15 cellular contexts compared by ENCODE assay signal in the genomic region with DNA sequence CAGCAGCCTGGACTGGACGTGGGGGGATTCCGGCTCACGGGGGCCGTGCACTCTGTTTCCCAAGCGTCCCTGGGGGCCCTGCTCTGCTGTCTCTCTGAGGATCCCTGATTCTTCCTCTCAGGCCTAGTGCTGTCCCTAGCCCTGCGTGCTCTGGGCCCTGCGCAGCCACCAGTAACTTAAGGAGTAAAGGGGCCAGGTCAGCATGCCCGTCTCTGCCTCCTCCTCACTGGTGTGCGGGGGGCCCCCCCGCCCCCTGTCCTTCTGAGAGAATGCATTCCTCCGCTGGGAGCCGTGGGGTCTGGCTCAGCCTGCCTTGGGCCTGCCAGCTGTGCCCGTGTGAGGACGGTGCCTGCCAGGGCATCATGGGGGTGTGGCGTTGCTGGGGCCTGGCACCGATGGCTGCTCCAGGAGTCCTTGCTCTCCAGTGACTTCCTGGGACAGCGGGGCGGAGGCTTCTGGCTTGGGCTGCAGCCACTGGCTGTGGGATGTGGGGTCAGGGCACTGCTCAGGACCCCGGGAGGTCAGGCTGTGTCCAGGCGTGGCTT.
DNase-seq lines count a peak whose midpoint lies in the region; ATAC-seq, FAIRE-seq and TF ChIP-seq lines count a peak whose summit lies in the region.
"Had no signal": no experiment of that assay in that cellular context is flagged by ENCODE, and none has a peak within 500 bp of the region (broad histone marks: within the 10 kb centered on the region; RNA-seq: fewer than 3 reads in every experiment).

No MANE protein-coding gene starts in this region.

- H3K4me2 ChIP-seq in OCI-LY3 (ENCODE audit: low read length), result peak overlapping the region; percentile 73; the same call in 1 of the 2 replicates

- H4K20me1 ChIP-seq in OCI-LY3 (ENCODE audit: insufficient read depth, low read length), result no peaks in the 10 kb centered on the region; the same call in 1 of the 2 replicates

- TF ChIP-seq CTCF in OCI-LY3 (IDR thresholded peaks at IDR 0.05; ENCODE audit: low read depth, low read length) (no peak), sigmoid colon (IDR thresholded peaks at IDR 0.05) (no peak)

- H3K9ac ChIP-seq in OCI-LY3 (ENCODE audit: low read length), result no peak overlapping the region

- no peak overlapping the region for H3K27ac ChIP-seq in OCI-LY3 (ENCODE audit: low read length)
- H3K27ac ChIP-seq in sigmoid colon, result no peak overlapping the region
- H3K27ac ChIP-seq: neutrophil, SJCRH30, skin epidermis had no signal

- H3K9me3 ChIP-seq in OCI-LY3 (ENCODE audit: insufficient read depth, low read length) (no peaks in the 10 kb centered on the region), sigmoid colon (no peaks in the 10 kb centered on the region)
- H3K9me3 ChIP-seq: neutrophil, SJCRH30 had no signal

- H3K4me1 ChIP-seq in OCI-LY3 (ENCODE audit: low read length) (peaks cover 9% of the 10 kb centered on the region), sigmoid colon (peaks cover 0 to 8% (median 1%) of the 10 kb centered on the region in 4 donors)
- H3K4me1 ChIP-seq: SJCRH30 had no signal

- no peak for FAIRE-seq in H54 (lab: Jason Lieb, UNC)

- no peak for ATAC-seq in HG03520 (IDR thresholded peaks at IDR 0.05; ENCODE audit: unreplicated experiment)

- peak; percentile 63 for DNase-seq in DMS53 (lab: John Stamatoyannopoulos, UW)
- no peak for DNase-seq in DMS53 treated with DMSO at 0.1 percent for 48 hours (lab: John Stamatoyannopoulos, UW; ENCODE audit: unreplicated experiment)
- DNase-seq in left kidney (ENCODE audit: low read depth, low spot score), result peak; percentile 77
- peak; percentile 52 for DNase-seq in sigmoid colon
- DNase-seq in H54 (ENCODE audit: insufficient read length, low spot score), result no peak
- no peak for DNase-seq in HK-2 (ENCODE audit: unreplicated experiment)
- DNase-seq: 8988T; activated naive CD4-positive, alpha-beta T cell treated with anti-CD3 and anti-CD28 coated beads for 36 hours; HFFc6; NCI-H1105 treated with DMSO at 0.1 percent for 48 hours; SJCRH30 had no signal

- H3K36me3 ChIP-seq in OCI-LY3 (replicated peaks; ENCODE audit: low read depth, low read length), result no peaks in the 10 kb centered on the region
- no peaks in the 10 kb centered on the region for H3K36me3 ChIP-seq in sigmoid colon
- H3K36me3 ChIP-seq: neutrophil, SJCRH30 had no signal

- no peak overlapping the region for H3K4me3 ChIP-seq in OCI-LY3 (ENCODE audit: low read length)
- no peak overlapping the region for H3K4me3 ChIP-seq in sigmoid colon
- H3K4me3 ChIP-seq: SJCRH30, skin epidermis had no signal

- 41 to 72% methylated on average over 20 of the region's 20 CpGs for WGBS in sigmoid colon, 2 donors

- TF ChIP-seq POLR2A in sigmoid colon (IDR thresholded peaks at IDR 0.05) (no peak), H54 (IDR thresholded peaks at IDR 0.05; ENCODE audit: low read depth, low read length) (no peak)

- H3K27me3 ChIP-seq in OCI-LY3 (ENCODE audit: low read depth, low read length) (peaks cover 4% of the 10 kb centered on the region; the same call in 1 of the 2 replicates), sigmoid colon (peaks cover 0 to 1% (median 0%) of the 10 kb centered on the region in 3 donors)
- H3K27me3 ChIP-seq: neutrophil, SJCRH30 had no signal

- intact Hi-C loops in sigmoid colon (cut with DNase I), result no loop called here

- TF ChIP-seq EP300 in sigmoid colon (IDR thresholded peaks at IDR 0.05), result no peak

- H2AFZ ChIP-seq in OCI-LY3 (ENCODE audit: low read depth, low read length), result no peak overlapping the region

- no peaks in the 10 kb centered on the region for H3K79me2 ChIP-seq in OCI-LY3 (ENCODE audit: low read length)

Comparison
In these comparisons a context has a peak if more than half of its experiments do, and no peak if none do; other contexts are left out.
1. DNase-seq: peak in DMS53 (single experiment), left kidney (single experiment) and sigmoid colon (single experiment); none in DMS53 treated with DMSO at 0.1 percent for 48 hours (single experiment), H54 (single experiment) and HK-2 (single experiment).